In genomic region chr17:33968350-33969044, GRCh38 we compare ENCODE assay signal across 10 cellular contexts.
DNase-seq lines count a peak whose midpoint lies in the region; ATAC-seq, FAIRE-seq and TF ChIP-seq lines count a peak whose summit lies in the region.
"Had no signal": no experiment of that assay in that cellular context is flagged by ENCODE, and none has a peak within 500 bp of the region (broad histone marks: within the 10 kb centered on the region; RNA-seq: fewer than 3 reads in every experiment).

No MANE protein-coding gene starts in this region.

- peak overlapping the region; percentile 77 for H3K27ac ChIP-seq in KMS-11
- H3K27ac ChIP-seq in heart left ventricle = no peak overlapping the region
- H3K27ac ChIP-seq: body of pancreas, pancreas had no signal

- H3K4me3 ChIP-seq in KMS-11 (IDR thresholded peaks at IDR 0.05; ENCODE audit: insufficient read depth, low read depth, low read length) = no peak overlapping the region
- no peak overlapping the region for H3K4me3 ChIP-seq in heart left ventricle
- H3K4me3 ChIP-seq: body of pancreas, pancreas had no signal

- H3K4me1 ChIP-seq in KMS-11 (ENCODE audit: low read depth, poor library complexity, severe bottlenecking) (peaks cover 52% of the 10 kb centered on the region), heart left ventricle (peaks cover 0 to 30% (median 0%) of the 10 kb centered on the region in 12 donors)
- H3K4me1 ChIP-seq: body of pancreas, pancreas had no signal

- peak overlapping the region; percentile 87 for H2AFZ ChIP-seq in KMS-11 (ENCODE audit: low read depth)

- no peaks in the 10 kb centered on the region for H3K36me3 Mint-ChIP-seq in central memory CD8-positive, alpha-beta T cell (ENCODE audit: insufficient read depth)

- H3K9me3 Mint-ChIP-seq in central memory CD8-positive, alpha-beta T cell = no peaks in the 10 kb centered on the region

- H3K27me3 Mint-ChIP-seq in central memory CD8-positive, alpha-beta T cell = no peaks in the 10 kb centered on the region

- no peaks in the 10 kb centered on the region for H3K79me2 ChIP-seq in KMS-11 (ENCODE audit: insufficient read depth, low read depth)

- H3K4me1 Mint-ChIP-seq in central memory CD8-positive, alpha-beta T cell = peaks cover 39% of the 10 kb centered on the region

- no peaks in the 10 kb centered on the region for H3K36me3 ChIP-seq in KMS-11 (ENCODE audit: insufficient read depth)
- no peaks in the 10 kb centered on the region for H3K36me3 ChIP-seq in heart left ventricle
- H3K36me3 ChIP-seq: pancreas had no signal

- DNase-seq in GM10266 (ENCODE audit: extremely low spot score) = peak; percentile 36
- peak in 1 of 2 donors; percentile 31 for DNase-seq in central memory CD8-positive, alpha-beta T cell (ENCODE audit: low spot score in 2 of 2)
- no peak for DNase-seq in AG08396 (ENCODE audit: low spot score)
- DNase-seq in heart left ventricle = no peak
- DNase-seq in NCI-H128 (lab: John Stamatoyannopoulos, UW; ENCODE audit: unreplicated experiment) = no peak
- DNase-seq in RCC 7860 (ENCODE audit: low spot score) = no peak
- DNase-seq: pancreas had no signal

- ATAC-seq in GM21381 (IDR thresholded peaks at IDR 0.05; ENCODE audit: unreplicated experiment) = peak; percentile 56
- ATAC-seq in central memory CD8-positive, alpha-beta T cell (replicated peaks; ENCODE audit: extremely low read depth, poor library complexity, severe bottlenecking) = peak; percentile 72
- ATAC-seq in heart left ventricle = no peak
- ATAC-seq: body of pancreas had no signal

- H3K4me2 ChIP-seq in KMS-11 = peak overlapping the region; percentile 75

- no peaks in the 10 kb centered on the region for H4K20me1 ChIP-seq in KMS-11 (ENCODE audit: insufficient read depth)

- TF ChIP-seq CTCF in GM10266 (IDR thresholded peaks at IDR 0.05; ENCODE audit: control insufficient read depth, insufficient read depth, low read depth, missing control alignments) = no peak
- no peak for TF ChIP-seq CTCF in KMS-11 (conservative IDR thresholded peaks at IDR 0.05; ENCODE audit: low read depth, low read length)
- TF ChIP-seq CTCF in heart left ventricle (IDR thresholded peaks at IDR 0.05) = no peak

- H3K27ac Mint-ChIP-seq in central memory CD8-positive, alpha-beta T cell (ENCODE audit: low read depth) = peak overlapping the region; percentile 83

- H3K9me3 ChIP-seq in heart left ventricle = no peaks in the 10 kb centered on the region
- H3K9me3 ChIP-seq: body of pancreas, pancreas had no signal

- H3K9ac ChIP-seq in KMS-11 = peak overlapping the region; percentile 53; the same call in 1 of the 2 replicates

- TF ChIP-seq POLR2A in heart left ventricle (IDR thresholded peaks at IDR 0.05) = no peak

- intact Hi-C loops in heart left ventricle (cut with DNase I) = no loop called here

- H3K27me3 ChIP-seq in KMS-11 (ENCODE audit: insufficient read depth, low read depth) (no peaks in the 10 kb centered on the region), heart left ventricle (peaks cover 0 to 4% (median 0%) of the 10 kb centered on the region in 9 donors)
- H3K27me3 ChIP-seq: body of pancreas, pancreas had no signal

- FAIRE-seq in RCC 7860 (lab: Jason Lieb, UNC) = no peak
- FAIRE-seq: pancreas had no signal

- WGBS in heart left ventricle, 4 donors = 62 to 71% (median 65%) methylated on average over 8 to 9 of the region's 9 CpGs

- peak overlapping the region; percentile 36 for H3K4me3 Mint-ChIP-seq in central memory CD8-positive, alpha-beta T cell

Comparison
In these comparisons a context has a peak if more than half of its experiments do, and no peak if none do; other contexts are left out.
1. ATAC-seq: peak in GM21381 (single experiment) and central memory CD8-positive, alpha-beta T cell (single experiment); none in heart left ventricle (0 of 4).